ENCODE assay signal across 11 cellular contexts in genomic region chr20:20370087-20370575, GRCh38. TPM values are rescaled to one million over a fixed set of nuclear protein-coding genes. Genes with fewer than 3 reads are reported as not detected.
DNase-seq lines count a peak whose midpoint lies in the region; ATAC-seq and TF ChIP-seq lines count a peak whose summit lies in the region.
"Had no signal": no experiment of that assay in that cellular context is flagged by ENCODE, and none has a peak within 500 bp of the region (broad histone marks: within the 10 kb centered on the region; RNA-seq: fewer than 3 reads in every experiment).

No MANE protein-coding gene starts in this region.

- H3K4me1 ChIP-seq in mammary epithelial cell (ENCODE audit: insufficient read depth, low read length), result peaks cover 22% of the 10 kb centered on the region
- peaks cover 34% of the 10 kb centered on the region for H3K4me1 ChIP-seq in SJCRH30

- no peaks in the 10 kb centered on the region for H3K9me3 ChIP-seq in mammary epithelial cell (replicated peaks; ENCODE audit: insufficient read depth, low read length)
- H3K9me3 ChIP-seq in SJCRH30 (replicated peaks), result no peaks in the 10 kb centered on the region

- no peak overlapping the region for H3K9ac ChIP-seq in mammary epithelial cell (ENCODE audit: insufficient read depth, low read length)

- no peaks in the 10 kb centered on the region for H3K9me3 Mint-ChIP-seq in MCF 10A (ENCODE audit: unreplicated experiment)
- no peaks in the 10 kb centered on the region for H3K9me3 Mint-ChIP-seq in type B pancreatic cell

- H3K36me3 ChIP-seq in mammary epithelial cell (ENCODE audit: insufficient read depth, low read length) (no peaks in the 10 kb centered on the region), SJCRH30 (no peaks in the 10 kb centered on the region)
- H3K36me3 ChIP-seq: cardiac muscle cell had no signal

- no peak for ATAC-seq in left colon

- dilution Hi-C loops in mammary epithelial cell (cut with HindIII; ENCODE audit: low sequenced_read_pairs), result loop anchor here (25.0 kb wide), 1 partner anchor 192 kb away; no protein-coding TSS in a partner anchor

- CTCF ChIA-PET in MCF 10A (lab: Yijun Ruan, JAX), result interaction anchor here (0.6 to 2.5 kb wide), 6 partner anchors 9 to 969 kb away, joined by 3 to 18 read pairs (median 4); no protein-coding TSS in a partner anchor
- CTCF ChIA-PET in mammary epithelial cell (lab: Charles Lee; ENCODE audit: low non-redundant PET), result interaction anchor here (0.6 kb wide), 1 partner anchor 204 kb away, joined by 3 read pairs; no protein-coding TSS in a partner anchor

- peaks cover 25% of the 10 kb centered on the region for H3K27me3 Mint-ChIP-seq in MCF 10A (ENCODE audit: insufficient read depth, unreplicated experiment)
- peaks cover 83% of the 10 kb centered on the region for H3K27me3 Mint-ChIP-seq in type B pancreatic cell

- no peak overlapping the region for H2AFZ ChIP-seq in mammary epithelial cell (ENCODE audit: low read depth, low read length)

- H3K4me3 ChIP-seq in mammary epithelial cell (replicated peaks in 1 of 3; ENCODE audit: insufficient read depth in 1 of 3, low read depth in 2 of 3, low read length in 3 of 3) (no peak overlapping the region), SJCRH30 (peak overlapping the region; percentile 73), fibroblast of mammary gland (ENCODE audit: control insufficient read depth, low read depth, low read length) (no peak overlapping the region)

- H3K36me3 Mint-ChIP-seq in MCF 10A (ENCODE audit: insufficient read depth, unreplicated experiment), result no peaks in the 10 kb centered on the region
- H3K36me3 Mint-ChIP-seq in type B pancreatic cell, result no peaks in the 10 kb centered on the region

- H4K20me1 ChIP-seq in mammary epithelial cell (ENCODE audit: insufficient read depth, low read length), result peaks cover 5% of the 10 kb centered on the region

- in situ Hi-C loops in mammary epithelial cell (cut with MboI; ENCODE audit: low sequenced_read_pairs in 2 of 2), result loop anchor here in 1 of 2 donors (25.0 kb wide), 2 partner anchors 192 to 283 kb away; no protein-coding TSS in a partner anchor

- no peak overlapping the region for H3K4me2 ChIP-seq in mammary epithelial cell (ENCODE audit: insufficient read depth, low read depth, low read length)

- H3K4me1 Mint-ChIP-seq in MCF 10A (ENCODE audit: insufficient read depth, unreplicated experiment) (peaks cover 9% of the 10 kb centered on the region), type B pancreatic cell (ENCODE audit: unreplicated experiment) (peaks cover 11% of the 10 kb centered on the region)

- intact Hi-C loops in MCF 10A (cut with micrococcal nuclease), result no loop called here
- intact Hi-C loops in mammary epithelial cell (cut with micrococcal nuclease), result no loop called here
- intact Hi-C loops in left colon (cut with DNase I, micrococcal nuclease), result no loop called here

- H3K27me3 ChIP-seq in mammary epithelial cell (ENCODE audit: insufficient read depth, low read length), result peaks cover 48% of the 10 kb centered on the region
- H3K27me3 ChIP-seq in SJCRH30, result no peaks in the 10 kb centered on the region

- no peak for TF ChIP-seq CTCF in MCF 10A (IDR thresholded peaks at IDR 0.05; ENCODE audit: unreplicated experiment)
- TF ChIP-seq CTCF in mammary epithelial cell (conservative IDR thresholded peaks at IDR 0.05 in 1 of 2, IDR thresholded peaks at IDR 0.05 in 1 of 2; ENCODE audit: extremely low read depth in 1 of 2, insufficient read depth in 1 of 2, low read depth in 1 of 2, low read length in 2 of 2), result no peak
- no peak for TF ChIP-seq CTCF in fibroblast of mammary gland (conservative IDR thresholded peaks at IDR 0.05; ENCODE audit: control insufficient read depth, insufficient read depth, low read depth, low read length)
- no peak for TF ChIP-seq CTCF in type B pancreatic cell (conservative IDR thresholded peaks at IDR 0.05)

- 20% methylated on average over 11 of the region's 11 CpGs for WGBS in mammary epithelial cell (ENCODE audit: low coverage, missing lambda C conversion rate)

- BruUV-seq in MCF 10A (replicated peaks; lab: Mats Ljungman, UMichigan) (no TSS peak), mammary epithelial cell (replicated peaks; lab: Mats Ljungman, UMichigan) (no TSS peak)

- H3K27ac Mint-ChIP-seq in MCF 10A (ENCODE audit: low read depth, unreplicated experiment), result no peak overlapping the region
- peak overlapping the region; percentile 39 for H3K27ac Mint-ChIP-seq in type B pancreatic cell

- no peaks in the 10 kb centered on the region for H3K79me2 ChIP-seq in mammary epithelial cell (ENCODE audit: insufficient read depth, low read length)

- H3K4me3 Mint-ChIP-seq in MCF 10A (ENCODE audit: unreplicated experiment) (peak overlapping the region; percentile 28), type B pancreatic cell (peak overlapping the region; percentile 89)

- DNase-seq in MCF 10A (ENCODE audit: unreplicated experiment), result no peak
- DNase-seq in mammary epithelial cell, result no peak
- peak; percentile 38 to 60 for DNase-seq in SJCRH30
- peak; percentile 4 for DNase-seq in fibroblast of mammary gland (ENCODE audit: low read depth)
- no peak for DNase-seq in type B pancreatic cell (ENCODE audit: extremely low spot score, unreplicated experiment)
- no peak for DNase-seq in midbrain (lab: John Stamatoyannopoulos, UW)
- DNase-seq in left colon, result no peak
- no peak for DNase-seq in Kasumi-1 (lab: John Stamatoyannopoulos, UW)
- DNase-seq: stimulated activated CD4-positive, alpha-beta T cell treated with anti-CD3 and anti-CD28 coated beads, Interleukin-4, amount 100 ng/mL, for 24 hours had no signal

- H3K27ac ChIP-seq in mammary epithelial cell (ENCODE audit: insufficient read depth, low read depth, low read length) (no peak overlapping the region), SJCRH30 (no peak overlapping the region)
- H3K27ac ChIP-seq: cardiac muscle cell had no signal

- POLR2A ChIA-PET in MCF 10A (lab: Yijun Ruan, JAX), result interaction anchor here (0.6 to 0.7 kb wide), 2 partner anchors 15 to 91 kb away, joined by 3 to 4 read pairs; no protein-coding TSS in a partner anchor

RNA-seq across cellular contexts. Expression of gene INSM1, which starts 2.2 kb away (rescaled TPM):
- total RNA-seq in MCF 10A (2022) (not detected in 2 replicates), mammary epithelial cell (not detected), type B pancreatic cell (ENCODE audit: low replicate concordance) (36.0 and 70.2 TPM in 2 replicates), left colon (1 to 10 TPM; 4.5 to 5.5 TPM)
- not detected for polyA plus RNA-seq in mammary epithelial cell
- polyA minus RNA-seq in mammary epithelial cell, result not detected
- total RNA-seq in SJCRH30 (2014; rRNA removed; shearing (Covaris generic)), result 5.5 and 6.3 TPM in 2 replicates
- total RNA-seq: cardiac muscle cell, glomerular endothelial cell had no signal
- polyA plus RNA-seq: cardiac muscle cell had no signal

Comparison
In these comparisons a context has a peak if more than half of its experiments do, and no peak if none do; other contexts are left out.
1. DNase-seq: peak in SJCRH30 (2 of 2) and fibroblast of mammary gland (single experiment); none in MCF 10A (single experiment), mammary epithelial cell (single experiment), type B pancreatic cell (single experiment), midbrain (single experiment), left colon (0 of 2) and Kasumi-1 (0 of 2).